In the genomic region with DNA sequence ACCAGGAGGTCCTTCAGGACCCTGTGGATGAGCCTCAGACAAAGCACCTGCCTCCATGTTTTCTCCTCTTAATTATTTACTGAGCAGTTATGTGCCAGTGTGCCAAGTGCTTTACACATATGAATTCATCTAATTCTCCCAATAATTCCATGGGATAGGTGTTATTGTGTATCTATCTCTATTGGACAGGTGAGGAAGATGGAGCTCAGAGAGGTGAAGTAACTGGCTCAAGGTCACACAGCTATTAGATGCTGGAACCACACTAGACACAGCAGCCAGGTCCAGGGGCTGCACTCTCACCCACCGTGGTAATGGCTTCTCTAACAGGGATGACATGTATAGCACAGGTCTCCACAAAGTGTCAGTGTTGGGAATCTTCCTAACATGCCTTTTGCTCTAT, we compare ENCODE assay signal across 24 cellular contexts.
DNase-seq lines count a peak whose midpoint lies in the region; ATAC-seq, FAIRE-seq and TF ChIP-seq lines count a peak whose summit lies in the region.
"Had no signal": no experiment of that assay in that cellular context is flagged by ENCODE, and none has a peak within 500 bp of the region (broad histone marks: within the 10 kb centered on the region; RNA-seq: fewer than 3 reads in every experiment).

No MANE protein-coding gene starts in this region.

- ATAC-seq in K562 = no peak
- ATAC-seq in lower lobe of right lung = no peak
- ATAC-seq in GM21619 (IDR thresholded peaks at IDR 0.05; ENCODE audit: unreplicated experiment) = no peak
- ATAC-seq: A549, HCT116 had no signal

- H3K27me3 ChIP-seq in K562 (ENCODE audit: control insufficient read depth in 2 of 2, insufficient read depth in 2 of 2, low read length in 2 of 2) = peaks cover 25 to 52% of the 10 kb centered on the region in 2 experiments
- H3K27me3 ChIP-seq in lower lobe of right lung (ENCODE audit: low read depth) = no peaks in the 10 kb centered on the region
- H3K27me3 ChIP-seq: BLaER1 treated with 17β-estradiol and CSF1 and Interleukin-3, amounts not matched to agents 10 nM and 100 nM had no signal

- DNase-seq in CD14-positive monocyte (ENCODE audit: low spot score) (peak; percentile 2), K562 (ENCODE audit: extremely low read depth in 1 of 4, low spot score in 3 of 4) (no peak), lower lobe of right lung (peak; percentile 1), HUDEP-2 (lab: John Stamatoyannopoulos, UW; ENCODE audit: unreplicated experiment in 76 of 76) (no peak), GM20000 (ENCODE audit: low spot score) (no peak)
- DNase-seq: 8988T; ACHN; AML-193; BE2C; Calu3; CD4-positive, alpha-beta memory T cell; COR-L47; DMS53; DMS79 treated with DMSO at 0.1 percent for 48 hours; GF-D8; GM23248; H9; HFFc6 had no signal

- no peak overlapping the region for H3K4me3 Mint-ChIP-seq in CD14-positive monocyte
- H3K4me3 Mint-ChIP-seq: CD4-positive, alpha-beta memory T cell; H9; HFFc6 had no signal

- no peaks in the 10 kb centered on the region for H3K79me2 ChIP-seq in K562 (ENCODE audit: control insufficient read depth, insufficient read depth, low read length)

- TF ChIP-seq CTCF in CD14-positive monocyte (IDR thresholded peaks at IDR 0.05) (no peak), K562 (IDR thresholded peaks at IDR 0.05 in 2 of 3, conservative IDR thresholded peaks at IDR 0.05 in 1 of 3; ENCODE audit: insufficient read depth in 2 of 3, low read depth in 1 of 3, low read length in 3 of 3) (no peak), lower lobe of right lung (IDR thresholded peaks at IDR 0.05) (no peak), GM20000 (IDR thresholded peaks at IDR 0.05; ENCODE audit: extremely low read depth, missing control alignments) (no peak)

- H3K4me1 Mint-ChIP-seq in CD14-positive monocyte = peaks cover 29% of the 10 kb centered on the region

- POLR2A ChIA-PET in K562 (lab: Yijun Ruan, JAX) = no interaction called here

- H3K9me1 ChIP-seq in K562 (ENCODE audit: control insufficient read depth, insufficient read depth, low read length) = no peaks in the 10 kb centered on the region

- TF ChIP-seq EP300 in K562 (IDR thresholded peaks at IDR 0.05; ENCODE audit: low read length) = no peak

- H3K4me3 ChIP-seq in K562 = no peak overlapping the region
- no peak overlapping the region for H3K4me3 ChIP-seq in lower lobe of right lung
- H3K4me3 ChIP-seq: A549; BLaER1 treated with 17β-estradiol and CSF1 and Interleukin-3, amounts not matched to agents 10 nM and 100 nM; GM23248 had no signal

- H3K27ac ChIP-seq in K562 (ENCODE audit: extremely low read depth, low read depth, low read length) = no peak overlapping the region
- no peak overlapping the region for H3K27ac ChIP-seq in lower lobe of right lung
- H3K27ac ChIP-seq: A549; BLaER1 treated with 17β-estradiol and CSF1 and Interleukin-3, amounts not matched to agents 10 nM and 100 nM; GM23248 had no signal

- H3K4me2 ChIP-seq in K562 (ENCODE audit: insufficient read depth, low read length) = no peak overlapping the region
- H3K4me2 ChIP-seq: A549; BLaER1 treated with 17β-estradiol and CSF1 and Interleukin-3, amounts not matched to agents 10 nM and 100 nM had no signal

- no TSS peak for BruUV-seq in K562 (replicated peaks; lab: Mats Ljungman, UMichigan)

- peaks cover 0 to 3% (median 0%) of the 10 kb centered on the region in 7 donors for H3K9me3 Mint-ChIP-seq in CD14-positive monocyte
- H3K9me3 Mint-ChIP-seq: HFFc6 had no signal

- H3K36me3 ChIP-seq in K562 (ENCODE audit: control insufficient read depth, insufficient read depth, low read length) = no peaks in the 10 kb centered on the region
- H3K36me3 ChIP-seq in lower lobe of right lung = no peaks in the 10 kb centered on the region
- H3K36me3 ChIP-seq: BE2C; BLaER1 treated with 17β-estradiol and CSF1 and Interleukin-3, amounts not matched to agents 10 nM and 100 nM had no signal

- no peak for TF ChIP-seq RAD21 in K562 (CRISPR knock-in tag; conservative IDR thresholded peaks at IDR 0.05 in 1 of 2, IDR thresholded peaks at IDR 0.05 in 1 of 2)

- H3K36me3 Mint-ChIP-seq in CD14-positive monocyte = no peaks in the 10 kb centered on the region
- H3K36me3 Mint-ChIP-seq: CD4-positive, alpha-beta memory T cell had no signal

- no peak overlapping the region for H3K9ac ChIP-seq in K562 (ENCODE audit: insufficient read depth in 1 of 2, low read depth in 2 of 2, low read length in 2 of 2)
- H3K9ac ChIP-seq: BLaER1 treated with 17β-estradiol and CSF1 and Interleukin-3, amounts not matched to agents 10 nM and 100 nM; GM23248 had no signal

- WGBS in K562 (ENCODE audit: insufficient coverage, low coverage, missing lambda C conversion rate) = 0% methylated on average over 1 of the region's 1 CpG

- CTCF ChIA-PET in K562 (lab: Yijun Ruan, JAX; ENCODE audit: low intra/inter-chr PET ratio) = no interaction called here

- H3K9me3 ChIP-seq in K562 (replicated peaks; ENCODE audit: control insufficient read depth, insufficient read depth, low read depth, low read length) (no peaks in the 10 kb centered on the region), lower lobe of right lung (no peaks in the 10 kb centered on the region)
- H3K9me3 ChIP-seq: A549, BE2C had no signal

- no peaks in the 10 kb centered on the region for H3K4me1 ChIP-seq in K562 (replicated peaks in 1 of 2; ENCODE audit: control insufficient read depth in 2 of 2, insufficient read depth in 2 of 2, low read length in 2 of 2)
- H3K4me1 ChIP-seq in lower lobe of right lung = peaks cover 37% of the 10 kb centered on the region
- H3K4me1 ChIP-seq: A549, BE2C had no signal

- no peak for TF ChIP-seq POLR2A in K562 (conservative IDR thresholded peaks at IDR 0.05)

- H2AFZ ChIP-seq in K562 (ENCODE audit: low read depth, low read length) = no peak overlapping the region
- H2AFZ ChIP-seq: GM23248 had no signal

- H3K27ac Mint-ChIP-seq in CD14-positive monocyte = no peak overlapping the region
- H3K27ac Mint-ChIP-seq: H9, HFFc6 had no signal

- intact Hi-C loops in CD14-positive monocyte (cut with micrococcal nuclease) = no loop called here
- intact Hi-C loops in K562 (cut with micrococcal nuclease) = no loop called here
- intact Hi-C loops in lower lobe of right lung (cut with DNase I) = no loop called here

- H3K27me3 Mint-ChIP-seq in CD14-positive monocyte (ENCODE audit: low read depth in 3 of 3) = peaks cover 2 to 10% (median 4%) of the 10 kb centered on the region in 3 donors
- H3K27me3 Mint-ChIP-seq: CD4-positive, alpha-beta memory T cell had no signal

- in situ Hi-C loops in K562 (cut with MboI) = no loop called here

- H4K20me1 ChIP-seq in K562 (replicated peaks; ENCODE audit: control insufficient read depth, insufficient read depth, low read length) = peaks cover 10% of the 10 kb centered on the region; the same call in 1 of the 2 replicates

- no peak for FAIRE-seq in K562 (lab: Jason Lieb, UNC)
- FAIRE-seq: A549, GM12891, GM18507 had no signal

TF ChIP-seq in K562, 482 proteins besides CTCF, POLR2A, EP300 and RAD21:
- TF ChIP-seq ZFP36 (IDR thresholded peaks at IDR 0.05; ENCODE audit: low read depth, low read length, partially characterized antibody) = peak; percentile 41
- no peak for TF ChIP-seq ZSCAN29 (IDR thresholded peaks at IDR 0.05)
- TF ChIP-seq ZNF124 (CRISPR knock-in tag; IDR thresholded peaks at IDR 0.05) = no peak
- no peak for TF ChIP-seq ZNF780A (CRISPR knock-in tag; IDR thresholded peaks at IDR 0.05)
- TF ChIP-seq, protein P1, sequence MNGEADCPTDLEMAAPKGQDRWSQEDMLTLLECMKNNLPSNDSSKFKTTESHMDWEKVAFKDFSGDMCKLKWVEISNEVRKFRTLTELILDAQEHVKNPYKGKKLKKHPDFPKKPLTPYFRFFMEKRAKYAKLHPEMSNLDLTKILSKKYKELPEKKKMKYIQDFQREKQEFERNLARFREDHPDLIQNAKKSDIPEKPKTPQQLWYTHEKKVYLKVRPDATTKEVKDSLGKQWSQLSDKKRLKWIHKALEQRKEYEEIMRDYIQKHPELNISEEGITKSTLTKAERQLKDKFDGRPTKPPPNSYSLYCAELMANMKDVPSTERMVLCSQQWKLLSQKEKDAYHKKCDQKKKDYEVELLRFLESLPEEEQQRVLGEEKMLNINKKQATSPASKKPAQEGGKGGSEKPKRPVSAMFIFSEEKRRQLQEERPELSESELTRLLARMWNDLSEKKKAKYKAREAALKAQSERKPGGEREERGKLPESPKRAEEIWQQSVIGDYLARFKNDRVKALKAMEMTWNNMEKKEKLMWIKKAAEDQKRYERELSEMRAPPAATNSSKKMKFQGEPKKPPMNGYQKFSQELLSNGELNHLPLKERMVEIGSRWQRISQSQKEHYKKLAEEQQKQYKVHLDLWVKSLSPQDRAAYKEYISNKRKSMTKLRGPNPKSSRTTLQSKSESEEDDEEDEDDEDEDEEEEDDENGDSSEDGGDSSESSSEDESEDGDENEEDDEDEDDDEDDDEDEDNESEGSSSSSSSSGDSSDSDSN (IDR thresholded peaks at IDR 0.05; ENCODE audit: borderline replicate concordance in 1 of 2, low read depth in 2 of 2, low read length in 2 of 2) = no peak
- TF ChIP-seq RBM25 (IDR thresholded peaks at IDR 0.05; ENCODE audit: low read depth, low read length, severe bottlenecking) = peak; percentile 77
TF ChIP-seq in K562: peak in this region for 2.

Comparison
In these comparisons a context has a peak if more than half of its experiments do, and no peak if none do; other contexts are left out.
1. DNase-seq: peak in CD14-positive monocyte (single experiment) and lower lobe of right lung (single experiment); none in K562 (0 of 4), HUDEP-2 (0 of 76) and GM20000 (single experiment).